32 cellular contexts compared by ENCODE assay signal in the genomic region with DNA sequence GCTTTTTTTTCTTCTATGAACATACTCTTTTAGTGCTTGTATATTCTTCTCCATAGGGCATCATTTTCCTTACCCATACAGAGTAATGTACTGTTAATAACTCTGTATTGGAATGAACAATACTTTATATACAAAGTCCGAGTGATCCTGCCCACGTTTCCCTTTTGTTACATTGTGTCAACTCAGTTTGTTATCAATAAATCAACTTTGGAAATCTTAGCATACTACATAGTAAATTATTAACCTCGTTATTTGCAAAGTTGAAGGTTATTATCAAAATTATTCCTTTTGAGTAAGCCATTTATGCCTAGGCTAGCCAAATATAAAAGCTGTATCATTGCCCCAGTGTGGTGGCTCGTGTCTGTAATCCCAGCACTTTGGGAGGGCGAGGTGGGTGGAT.
DNase-seq lines count a peak whose midpoint lies in the region; ATAC-seq, FAIRE-seq and TF ChIP-seq lines count a peak whose summit lies in the region.
"Had no signal": no experiment of that assay in that cellular context is flagged by ENCODE, and none has a peak within 500 bp of the region (broad histone marks: within the 10 kb centered on the region; RNA-seq: fewer than 3 reads in every experiment).

No MANE protein-coding gene starts in this region.

- ATAC-seq in body of pancreas (peak; percentile 52), pancreas (peak; percentile 65 to 88 (median 82)), mucosa of descending colon (no peak)
- ATAC-seq: A549; CD8-positive, alpha-beta T cell had no signal

- peak overlapping the region in 1 of 4 donors; percentile 6 for H3K27ac ChIP-seq in body of pancreas
- H3K27ac ChIP-seq in pancreas = no peak overlapping the region
- no peak overlapping the region for H3K27ac ChIP-seq in small intestine (ENCODE audit: low read depth in 1 of 2, low read length in 1 of 2)
- H3K27ac ChIP-seq in stomach = no peak overlapping the region
- no peak overlapping the region for H3K27ac ChIP-seq in WERI-Rb-1
- H3K27ac ChIP-seq: 22Rv1; A549; BLaER1; BLaER1 treated with 17β-estradiol and CSF1 and Interleukin-3, amounts not matched to agents 10 nM and 100 nM; C4-2B had no signal

- intact Hi-C loops in body of pancreas (cut with DNase I) (no loop called here), pancreas (cut with DNase I) (no loop called here), stomach (cut with DNase I; ENCODE audit: low total_unique reads) (no loop called here), mucosa of descending colon (cut with DNase I, micrococcal nuclease) (no loop called here)

- TF ChIP-seq POLR2A in body of pancreas (IDR thresholded peaks at IDR 0.05) (no peak), stomach (IDR thresholded peaks at IDR 0.05) (no peak)

- FAIRE-seq in pancreas (lab: Jason Lieb, UNC) (no peak), small intestine (lab: Jason Lieb, UNC) (no peak)
- FAIRE-seq: A204.1, A549, D721Med had no signal

- WGBS in body of pancreas, 2 donors = 15 to 26% methylated on average over 5 of the region's 5 CpGs
- 13 to 20% methylated on average over 5 of the region's 5 CpGs for WGBS in pancreas, 2 donors
- WGBS in small intestine, 3 donors = 13 to 53% (median 28%) methylated on average over 5 of the region's 5 CpGs
- WGBS in stomach, 5 donors = 25 to 44% (median 36%) methylated on average over 5 of the region's 5 CpGs

- H3K27me3 ChIP-seq in body of pancreas = no peaks in the 10 kb centered on the region
- no peaks in the 10 kb centered on the region for H3K27me3 ChIP-seq in pancreas
- H3K27me3 ChIP-seq in small intestine (ENCODE audit: control insufficient read depth in 2 of 2, insufficient read depth in 2 of 2, low read length in 2 of 2) = no peaks in the 10 kb centered on the region
- H3K27me3 ChIP-seq in stomach = no peaks in the 10 kb centered on the region
- peaks cover 9% of the 10 kb centered on the region for H3K27me3 ChIP-seq in WERI-Rb-1 (ENCODE audit: insufficient read depth, low read depth, severe bottlenecking)
- H3K27me3 ChIP-seq: BE2C; BLaER1; BLaER1 treated with 17β-estradiol and CSF1 and Interleukin-3, amounts not matched to agents 10 nM and 100 nM had no signal

- TF ChIP-seq CTCF in body of pancreas (IDR thresholded peaks at IDR 0.05) (no peak), pancreas (IDR thresholded peaks at IDR 0.05) (no peak), stomach (IDR thresholded peaks at IDR 0.05) (no peak), mucosa of descending colon (IDR thresholded peaks at IDR 0.05) (no peak), WERI-Rb-1 (IDR thresholded peaks at IDR 0.05; ENCODE audit: low read depth, low read length) (no peak)

- no peak for TF ChIP-seq EP300 in stomach (IDR thresholded peaks at IDR 0.05)

- H3K4me3 ChIP-seq in body of pancreas (no peak overlapping the region), pancreas (no peak overlapping the region), small intestine (ENCODE audit: low read depth in 1 of 2, low read length in 2 of 2) (no peak overlapping the region), stomach (no peak overlapping the region), mucosa of descending colon (no peak overlapping the region), WERI-Rb-1 (ENCODE audit: low read depth, low read length) (no peak overlapping the region)
- H3K4me3 ChIP-seq: A549; BLaER1; BLaER1 treated with 17β-estradiol and CSF1 and Interleukin-3, amounts not matched to agents 10 nM and 100 nM had no signal

- H3K36me3 ChIP-seq in body of pancreas (replicated peaks in 1 of 2; ENCODE audit: insufficient read depth in 1 of 2, low read depth in 2 of 2) (no peaks in the 10 kb centered on the region), pancreas (no peaks in the 10 kb centered on the region), small intestine (ENCODE audit: control insufficient read depth in 2 of 2, insufficient read depth in 2 of 2, low read length in 2 of 2) (no peaks in the 10 kb centered on the region), stomach (no peaks in the 10 kb centered on the region), mucosa of descending colon (ENCODE audit: low read depth) (no peaks in the 10 kb centered on the region), WERI-Rb-1 (no peaks in the 10 kb centered on the region)
- H3K36me3 ChIP-seq: BE2C; BLaER1; BLaER1 treated with 17β-estradiol and CSF1 and Interleukin-3, amounts not matched to agents 10 nM and 100 nM had no signal

- H3K9me3 ChIP-seq in body of pancreas (no peaks in the 10 kb centered on the region), pancreas (no peaks in the 10 kb centered on the region), small intestine (ENCODE audit: control insufficient read depth, low read depth) (no peaks in the 10 kb centered on the region), stomach (no peaks in the 10 kb centered on the region), mucosa of descending colon (no peaks in the 10 kb centered on the region), WERI-Rb-1 (ENCODE audit: severe bottlenecking) (no peaks in the 10 kb centered on the region)
- H3K9me3 ChIP-seq: A549; BE2C; BLaER1; BLaER1 treated with 17β-estradiol and CSF1 and Interleukin-3, amounts not matched to agents 10 nM and 100 nM; Caco-2 had no signal

- H3K4me1 ChIP-seq in body of pancreas (peaks cover 15% of the 10 kb centered on the region), pancreas (no peaks in the 10 kb centered on the region), small intestine (ENCODE audit: control insufficient read depth in 2 of 2, insufficient read depth in 1 of 2, low read depth in 1 of 2, low read length in 1 of 2) (no peaks in the 10 kb centered on the region), stomach (peaks cover 0 to 5% (median 1%) of the 10 kb centered on the region in 4 donors), mucosa of descending colon (ENCODE audit: low read depth) (no peaks in the 10 kb centered on the region)
- H3K4me1 ChIP-seq: A549; BLaER1; BLaER1 treated with 17β-estradiol and CSF1 and Interleukin-3, amounts not matched to agents 10 nM and 100 nM; Caco-2 had no signal

- DNase-seq in body of pancreas = no peak
- no peak for DNase-seq in pancreas
- DNase-seq in small intestine = peak; percentile 53
- DNase-seq in stomach = peak; percentile 30
- DNase-seq in middle frontal gyrus (ENCODE audit: extremely low spot score, low spot score) = no peak
- DNase-seq in mucosa of descending colon = no peak
- DNase-seq in NOMO-1 treated with DMSO at 0.1 percent for 48 hours (lab: John Stamatoyannopoulos, UW; ENCODE audit: unreplicated experiment) = no peak
- no peak for DNase-seq in WERI-Rb-1
- DNase-seq: 8988T; ACHN; AML-193; C1 segment of cervical spinal cord; Caco-2; Calu3; CD4-positive, alpha-beta memory T cell; CD4-positive, alpha-beta T cell; CD4-positive, CD25-positive, alpha-beta regulatory T cell; CD8-positive, alpha-beta memory T cell; CD8-positive, alpha-beta T cell; COR-L47; DMS 273 treated with DMSO at 0.1 percent for 48 hours; DMS153; DND-41; EL had no signal

Comparison
In these comparisons a context has a peak if more than half of its experiments do, and no peak if none do; other contexts are left out.
1. DNase-seq: peak in small intestine (single experiment) and stomach (single experiment); none in body of pancreas (0 of 4), pancreas (0 of 6), middle frontal gyrus (single experiment), mucosa of descending colon (0 of 3), NOMO-1 treated with DMSO at 0.1 percent for 48 hours (single experiment) and WERI-Rb-1 (single experiment).